9 cellular contexts compared by ENCODE assay signal in the genomic region with DNA sequence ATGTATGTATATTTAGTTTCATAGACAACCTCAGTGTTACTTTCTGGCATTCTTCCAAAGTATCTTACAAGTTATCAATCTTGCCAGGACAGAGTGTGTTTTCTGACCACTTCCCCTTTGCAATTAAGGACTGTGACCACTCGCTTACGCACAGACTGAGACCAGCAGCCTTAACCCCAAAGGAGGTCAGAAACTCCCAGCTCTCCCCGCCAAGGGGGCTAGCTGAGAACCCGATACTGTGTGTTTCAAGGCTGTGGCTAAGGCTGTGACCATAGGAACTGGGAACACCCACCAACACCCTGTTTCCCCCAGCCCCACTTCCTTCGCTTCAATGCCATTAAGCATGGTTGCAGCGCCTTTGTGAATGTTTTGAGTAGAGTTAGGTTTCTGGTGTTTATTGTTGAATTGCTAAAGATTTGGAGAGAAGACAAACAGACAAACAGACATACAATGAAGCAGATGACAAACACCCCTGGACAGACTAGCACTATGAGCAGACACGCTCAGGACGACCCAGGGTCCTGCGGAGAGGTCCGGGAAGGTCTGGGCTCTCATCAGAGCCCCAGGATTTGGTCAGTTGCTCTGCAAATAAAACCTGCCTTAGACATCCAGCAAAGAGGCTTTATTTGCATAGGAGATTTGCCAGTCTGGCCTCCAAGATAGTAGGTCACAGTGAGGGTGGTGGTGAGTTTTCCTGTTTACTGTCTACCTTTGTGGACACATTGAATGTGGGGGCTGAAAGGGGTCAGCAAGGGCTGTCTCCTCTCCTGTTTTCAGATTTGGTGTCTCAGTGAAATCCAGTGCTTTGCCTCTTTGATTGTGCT. TPM values are rescaled to one million over a fixed set of nuclear protein-coding genes. Genes with fewer than 3 reads are reported as not detected.
DNase-seq lines count a peak whose midpoint lies in the region; ATAC-seq and TF ChIP-seq lines count a peak whose summit lies in the region.
"Had no signal": no experiment of that assay in that cellular context is flagged by ENCODE, and none has a peak within 500 bp of the region (broad histone marks: within the 10 kb centered on the region; RNA-seq: fewer than 3 reads in every experiment).

No MANE protein-coding gene starts in this region.

- peaks cover 6% of the 10 kb centered on the region for H3K4me1 ChIP-seq in OCI-LY3 (ENCODE audit: low read length)

- no peaks in the 10 kb centered on the region for H3K36me3 Mint-ChIP-seq in CD4-positive, alpha-beta T cell (ENCODE audit: low read depth)

- peak overlapping the region; percentile 12; the same call in 1 of the 2 replicates for H3K4me2 ChIP-seq in OCI-LY3 (ENCODE audit: low read length)

- H3K79me2 ChIP-seq in OCI-LY3 (ENCODE audit: low read length): no peaks in the 10 kb centered on the region

- DNase-seq in left colon (peak; percentile 15 to 58), SIG-M5 treated with dmso at 0.1 percent for 504 hours (lab: John Stamatoyannopoulos, UW; ENCODE audit: unreplicated experiment) (no peak), hippocampal formation (lab: John Stamatoyannopoulos, UW) (no peak)
- DNase-seq in stimulated activated naive CD4-positive, alpha-beta T cell (lab: John Stamatoyannopoulos, UW): no peak
- DNase-seq in CD4-positive, alpha-beta T cell: no peak

- no peaks in the 10 kb centered on the region for H3K4me1 Mint-ChIP-seq in CD4-positive, alpha-beta T cell (ENCODE audit: low read depth)

- no peak overlapping the region for H3K4me3 ChIP-seq in OCI-LY3 (ENCODE audit: low read length)

- H3K27ac ChIP-seq in OCI-LY3 (ENCODE audit: low read length): no peak overlapping the region
- no peak overlapping the region for H3K27ac ChIP-seq in CD4-positive, alpha-beta T cell (ENCODE audit: low read depth, low read length)

- peak; percentile 96 for ATAC-seq in GM18861 (IDR thresholded peaks at IDR 0.05; ENCODE audit: unreplicated experiment)
- ATAC-seq in HG02840 (IDR thresholded peaks at IDR 0.05; ENCODE audit: low FRiP score, unreplicated experiment): peak; percentile 83
- no peak for ATAC-seq in left colon
- ATAC-seq in CD4-positive, alpha-beta T cell (ENCODE audit: poor library complexity): no peak
- ATAC-seq: right cardiac atrium had no signal

- no peak overlapping the region for H3K27ac Mint-ChIP-seq in CD4-positive, alpha-beta T cell

- no peaks in the 10 kb centered on the region for H3K9me3 Mint-ChIP-seq in CD4-positive, alpha-beta T cell

- CTCF ChIA-PET in CD4-positive, alpha-beta T cell (lab: Charles Lee): no interaction called here

- no peak overlapping the region for H2AFZ ChIP-seq in OCI-LY3 (ENCODE audit: low read depth, low read length)

- POLR2A ChIA-PET in CD4-positive, alpha-beta T cell (lab: Charles Lee): no interaction called here

- H3K36me3 ChIP-seq in OCI-LY3 (replicated peaks; ENCODE audit: low read depth, low read length): no peaks in the 10 kb centered on the region

- H3K4me3 Mint-ChIP-seq in CD4-positive, alpha-beta T cell: no peak overlapping the region

- intact Hi-C loops in left colon (cut with DNase I, micrococcal nuclease): no loop called here
- intact Hi-C loops in CD4-positive, alpha-beta T cell (cut with DNase I, micrococcal nuclease): no loop called here

- H3K9ac ChIP-seq in OCI-LY3 (ENCODE audit: low read length): no peak overlapping the region

- H3K27me3 ChIP-seq in OCI-LY3 (ENCODE audit: low read depth, low read length): no peaks in the 10 kb centered on the region
- H3K27me3 ChIP-seq in CD4-positive, alpha-beta T cell (ENCODE audit: control insufficient read depth, insufficient read depth, low read length): no peaks in the 10 kb centered on the region

- no peak for TF ChIP-seq CTCF in OCI-LY3 (IDR thresholded peaks at IDR 0.05; ENCODE audit: low read depth, low read length)
- no peak for TF ChIP-seq CTCF in CD4-positive, alpha-beta T cell (IDR thresholded peaks at IDR 0.05)

- H3K27me3 Mint-ChIP-seq in CD4-positive, alpha-beta T cell: no peaks in the 10 kb centered on the region

- H4K20me1 ChIP-seq in OCI-LY3 (ENCODE audit: insufficient read depth, low read length): no peaks in the 10 kb centered on the region

- H3K9me3 ChIP-seq in OCI-LY3 (ENCODE audit: insufficient read depth, low read length): no peaks in the 10 kb centered on the region
- H3K9me3 ChIP-seq in CD4-positive, alpha-beta T cell (ENCODE audit: control insufficient read depth, low read length): no peaks in the 10 kb centered on the region

RNA-seq across cellular contexts. Expression of gene TNFSF11, which starts 25.0 kb away (rescaled TPM):
- total RNA-seq in left colon: under 1 TPM; 0.49 to 0.81 TPM
- under 1 TPM; 0.38 to 0.45 TPM for total RNA-seq in CD4-positive, alpha-beta T cell

Comparison
In these comparisons a context has a peak if more than half of its experiments do, and no peak if none do; other contexts are left out.
1. ATAC-seq: peak in GM18861 (single experiment) and HG02840 (single experiment); none in left colon (single experiment) and CD4-positive, alpha-beta T cell (single experiment).
2. DNase-seq: peak in left colon (2 of 2); none in stimulated activated naive CD4-positive, alpha-beta T cell (0 of 6), SIG-M5 treated with dmso at 0.1 percent for 504 hours (single experiment), CD4-positive, alpha-beta T cell (0 of 10) and hippocampal formation (0 of 2).